Comparison of ENCODE assay signal across 9 cellular contexts in genomic region chr13:67134322-67135129, GRCh38.
DNase-seq lines count a peak whose midpoint lies in the region; ATAC-seq, FAIRE-seq and TF ChIP-seq lines count a peak whose summit lies in the region.
"Had no signal": no experiment of that assay in that cellular context is flagged by ENCODE, and none has a peak within 500 bp of the region (broad histone marks: within the 10 kb centered on the region; RNA-seq: fewer than 3 reads in every experiment).

No MANE protein-coding gene starts in this region.

- H2AFZ ChIP-seq in keratinocyte (ENCODE audit: control insufficient read depth, low read length) = peak overlapping the region; percentile 14

- H3K9ac ChIP-seq in keratinocyte (ENCODE audit: control insufficient read depth, extremely low read depth, insufficient read depth, low read length) = no peak overlapping the region

- H3K27me3 Mint-ChIP-seq in activated T-cell treated with anti-CD3 and anti-CD28 coated beads, Interleukin-2, amount 50 U/mL, for 72 hours (ENCODE audit: low read depth) = no peaks in the 10 kb centered on the region
- no peaks in the 10 kb centered on the region for H3K27me3 Mint-ChIP-seq in WTC11 (ENCODE audit: low read depth)

- 14 to 21% methylated on average over 7 of the region's 7 CpGs for WGBS in upper lobe of left lung, 2 donors

- no peaks in the 10 kb centered on the region for H3K9me3 ChIP-seq in keratinocyte (ENCODE audit: control insufficient read depth, low read depth, low read length)
- H3K9me3 ChIP-seq in upper lobe of left lung = no peaks in the 10 kb centered on the region

- CTCF ChIA-PET in WTC11 (lab: Charles Lee) = interaction anchor here (0.8 kb wide), 1 partner anchor 281 kb away, joined by 3 read pairs; no protein-coding TSS in a partner anchor

- peak overlapping the region; percentile 43 to 65 for H3K4me3 Mint-ChIP-seq in activated T-cell treated with anti-CD3 and anti-CD28 coated beads, Interleukin-2, amount 50 U/mL, for 72 hours
- no peak overlapping the region for H3K4me3 Mint-ChIP-seq in WTC11
- H3K4me3 Mint-ChIP-seq: T-helper 1 cell treated with Interleukin-12 subunit alpha and Interleukin-12 subunit beta and Interleukin-4 antibody, amounts not matched to agents 30 μg/mL and 1 μg/mL, for 36 hours had no signal

- no peak for TF ChIP-seq CTCF in WTC11 (IDR thresholded peaks at IDR 0.05)
- no peak for TF ChIP-seq CTCF in keratinocyte (optimal IDR thresholded peaks at IDR 0.05 in 1 of 3, IDR thresholded peaks at IDR 0.05 in 1 of 3, conservative IDR thresholded peaks at IDR 0.05 in 1 of 3; ENCODE audit: extremely low read depth in 1 of 3, insufficient read depth in 2 of 3, low read length in 3 of 3)
- TF ChIP-seq CTCF in upper lobe of left lung (IDR thresholded peaks at IDR 0.05) = no peak

- FAIRE-seq in keratinocyte (lab: Jason Lieb, UNC) = no peak

- H3K4me1 Mint-ChIP-seq in activated T-cell treated with anti-CD3 and anti-CD28 coated beads, Interleukin-2, amount 50 U/mL, for 72 hours (ENCODE audit: low read depth) = no peaks in the 10 kb centered on the region
- H3K4me1 Mint-ChIP-seq in WTC11 = peaks cover 4% of the 10 kb centered on the region; the same call in 1 of the 2 replicates

- H4K20me1 ChIP-seq in keratinocyte (ENCODE audit: control insufficient read depth, extremely low read depth, insufficient read depth, low read length) = no peaks in the 10 kb centered on the region

- no peaks in the 10 kb centered on the region for H3K9me1 ChIP-seq in keratinocyte (ENCODE audit: control insufficient read depth, extremely low read depth, insufficient read depth, low read length)

- POLR2A ChIA-PET in WTC11 (lab: Charles Lee) = no interaction called here

- dilution Hi-C loops in keratinocyte (cut with MboI; ENCODE audit: extremely low pct_ligation_motif_present, low sequenced_read_pairs) = no loop called here

- H3K36me3 ChIP-seq in keratinocyte (ENCODE audit: control insufficient read depth in 2 of 2, extremely low read depth in 1 of 2, insufficient read depth in 2 of 2, low read length in 2 of 2) (no peaks in the 10 kb centered on the region), upper lobe of left lung (no peaks in the 10 kb centered on the region)

- no peak for TF ChIP-seq EP300 in upper lobe of left lung (IDR thresholded peaks at IDR 0.05)

- ATAC-seq in activated T-cell treated with anti-CD3 and anti-CD28 coated beads, Interleukin-2, amount 50 U/mL, for 72 hours (replicated peaks in 1 of 2) = no peak
- ATAC-seq in WTC11 (no peak), upper lobe of left lung (ENCODE audit: low FRiP score in 2 of 2) (no peak), HG02973 (IDR thresholded peaks at IDR 0.05; ENCODE audit: unreplicated experiment) (no peak), GM21447 (IDR thresholded peaks at IDR 0.05; ENCODE audit: unreplicated experiment) (no peak)

- H3K27ac ChIP-seq in keratinocyte (ENCODE audit: control insufficient read depth, insufficient read depth, low read length) = no peak overlapping the region
- H3K27ac ChIP-seq in upper lobe of left lung = no peak overlapping the region

- H3K36me3 Mint-ChIP-seq in activated T-cell treated with anti-CD3 and anti-CD28 coated beads, Interleukin-2, amount 50 U/mL, for 72 hours (ENCODE audit: insufficient read depth in 2 of 2) = no peaks in the 10 kb centered on the region
- H3K36me3 Mint-ChIP-seq in WTC11 = no peaks in the 10 kb centered on the region

- no peak overlapping the region for H3K27ac Mint-ChIP-seq in activated T-cell treated with anti-CD3 and anti-CD28 coated beads, Interleukin-2, amount 50 U/mL, for 72 hours
- H3K27ac Mint-ChIP-seq in WTC11 = peak overlapping the region; percentile 62; the same call in 1 of the 2 replicates
- H3K27ac Mint-ChIP-seq: T-helper 1 cell treated with Interleukin-12 subunit alpha and Interleukin-12 subunit beta and Interleukin-4 antibody, amounts not matched to agents 30 μg/mL and 1 μg/mL, for 36 hours had no signal

- peak overlapping the region in 1 of 3 experiments; percentile 8 for H3K4me3 ChIP-seq in keratinocyte (ENCODE audit: control insufficient read depth in 2 of 3, extremely low read depth in 1 of 3, insufficient read depth in 2 of 3, low read depth in 1 of 3, low read length in 3 of 3)
- H3K4me3 ChIP-seq in upper lobe of left lung = peak overlapping the region in 3 of 4 donors; percentile 6 to 21 (median 17)

- TF ChIP-seq POLR2A in upper lobe of left lung (IDR thresholded peaks at IDR 0.05) = no peak

- DNase-seq in activated T-cell treated with anti-CD3 and anti-CD28 coated beads, Interleukin-2, amount 50 U/mL, for 72 hours = no peak
- no peak for DNase-seq in activated T-cell treated with anti-CD3 and anti-CD28 coated beads, Interleukin-2, amount 50 U/mL, for 1 hour
- DNase-seq in WTC11 (ENCODE audit: low spot score) (no peak), keratinocyte (ENCODE audit: low read depth, low spot score) (no peak), upper lobe of left lung (no peak), NCI-H510A (lab: John Stamatoyannopoulos, UW) (no peak)

- H3K79me2 ChIP-seq in keratinocyte (ENCODE audit: control insufficient read depth, insufficient read depth, low read length) = no peaks in the 10 kb centered on the region

- no peaks in the 10 kb centered on the region for H3K27me3 ChIP-seq in keratinocyte (ENCODE audit: control insufficient read depth, extremely low read depth, insufficient read depth, low read length)
- H3K27me3 ChIP-seq in upper lobe of left lung = no peaks in the 10 kb centered on the region

- peaks cover 0 to 1% of the 10 kb centered on the region in 2 donors for H3K9me3 Mint-ChIP-seq in activated T-cell treated with anti-CD3 and anti-CD28 coated beads, Interleukin-2, amount 50 U/mL, for 72 hours
- no peaks in the 10 kb centered on the region for H3K9me3 Mint-ChIP-seq in WTC11
- H3K9me3 Mint-ChIP-seq: T-helper 1 cell treated with Interleukin-12 subunit alpha and Interleukin-12 subunit beta and Interleukin-4 antibody, amounts not matched to agents 30 μg/mL and 1 μg/mL, for 36 hours had no signal

- H3K4me1 ChIP-seq in keratinocyte (ENCODE audit: control insufficient read depth, extremely low read depth, insufficient read depth, low read length) (no peaks in the 10 kb centered on the region), upper lobe of left lung (no peaks in the 10 kb centered on the region)

- H3K4me2 ChIP-seq in keratinocyte (ENCODE audit: control insufficient read depth, extremely low read depth, insufficient read depth, low read depth, low read length) = peak overlapping the region; percentile 35

TF ChIP-seq in WTC11, 78 proteins besides CTCF, POLR2A, EP300 and RAD21 (continues in another document):
- TF ChIP-seq FOXK1 (CRISPR knock-in tag; IDR thresholded peaks at IDR 0.05) (no peak), SMAD3 (CRISPR knock-in tag; IDR thresholded peaks at IDR 0.05; ENCODE audit: borderline replicate concordance) (no peak), ARID4B (CRISPR knock-in tag; IDR thresholded peaks at IDR 0.05; ENCODE audit: borderline replicate concordance) (no peak), GABPB1 (CRISPR knock-in tag; IDR thresholded peaks at IDR 0.05) (no peak), JUN (CRISPR knock-in tag; IDR thresholded peaks at IDR 0.05) (no peak), CREM (CRISPR knock-in tag; IDR thresholded peaks at IDR 0.05) (no peak), MXD4 (CRISPR knock-in tag; IDR thresholded peaks at IDR 0.05; ENCODE audit: borderline replicate concordance) (no peak), ERG (CRISPR knock-in tag; IDR thresholded peaks at IDR 0.05) (no peak)
